11 cellular contexts compared by ENCODE assay signal in genomic region chrX:139826065-139827044, GRCh38.
DNase-seq lines count a peak whose midpoint lies in the region; TF ChIP-seq lines count a peak whose summit lies in the region.
"Had no signal": no experiment of that assay in that cellular context is flagged by ENCODE, and none has a peak within 500 bp of the region (broad histone marks: within the 10 kb centered on the region; RNA-seq: fewer than 3 reads in every experiment).

No MANE protein-coding gene starts in this region.

- in situ Hi-C loops in G401 (cut with HindIII; ENCODE audit: low sequenced_read_pairs) = no loop called here

- peaks cover 15 to 16% of the 10 kb centered on the region in 2 donors for H3K36me3 Mint-ChIP-seq in CD4-positive, alpha-beta memory T cell
- H3K36me3 Mint-ChIP-seq in Calu3 (ENCODE audit: insufficient read depth, unreplicated experiment) = no peaks in the 10 kb centered on the region

- H3K27ac ChIP-seq in osteoblast (ENCODE audit: low read depth, low read length) = peak overlapping the region; percentile 63
- H3K27ac ChIP-seq in CD4-positive, alpha-beta memory T cell (ENCODE audit: low read depth, low read length) = no peak overlapping the region
- H3K27ac ChIP-seq: testis had no signal

- H3K27me3 ChIP-seq in osteoblast (ENCODE audit: insufficient read depth, low read length) = no peaks in the 10 kb centered on the region
- H3K27me3 ChIP-seq in CD4-positive, alpha-beta memory T cell (ENCODE audit: insufficient read depth, low read length) = no peaks in the 10 kb centered on the region
- H3K27me3 ChIP-seq: testis had no signal

- H3K79me2 ChIP-seq in osteoblast (ENCODE audit: insufficient read depth, low read length) = peaks cover 37% of the 10 kb centered on the region

- intact Hi-C loops in CD4-positive, alpha-beta memory T cell (cut with micrococcal nuclease) = no loop called here
- intact Hi-C loops in Calu3 (cut with micrococcal nuclease; ENCODE audit: unreplicated experiment) = loop anchor here (5.0 kb wide), 2 partner anchors 66 to 106 kb away; partner anchors contain the start of gene ATP11C

- no peaks in the 10 kb centered on the region for H4K20me1 ChIP-seq in osteoblast (ENCODE audit: insufficient read depth, low read length)

- H3K4me2 ChIP-seq in osteoblast (ENCODE audit: insufficient read depth, low read length) = peak overlapping the region; percentile 50

- peak overlapping the region; percentile 3 for H3K4me3 ChIP-seq in osteoblast (ENCODE audit: insufficient read depth, low read length)
- no peak overlapping the region for H3K4me3 ChIP-seq in CD4-positive, alpha-beta memory T cell (ENCODE audit: low read length in 2 of 2)
- H3K4me3 ChIP-seq: testis had no signal

- H3K4me1 ChIP-seq in osteoblast (ENCODE audit: insufficient read depth, low read length) = peaks cover 47% of the 10 kb centered on the region
- no peaks in the 10 kb centered on the region for H3K4me1 ChIP-seq in CD4-positive, alpha-beta memory T cell (ENCODE audit: insufficient read depth, low read length)
- H3K4me1 ChIP-seq: testis had no signal

- H3K4me3 Mint-ChIP-seq in CD4-positive, alpha-beta memory T cell = no peak overlapping the region
- no peak overlapping the region for H3K4me3 Mint-ChIP-seq in Calu3 (ENCODE audit: low read depth, unreplicated experiment)

- no peaks in the 10 kb centered on the region for H3K9me3 Mint-ChIP-seq in CD4-positive, alpha-beta memory T cell
- H3K9me3 Mint-ChIP-seq in Calu3 (ENCODE audit: low read depth, unreplicated experiment) = no peaks in the 10 kb centered on the region

- H3K27ac Mint-ChIP-seq in CD4-positive, alpha-beta memory T cell = no peak overlapping the region
- H3K27ac Mint-ChIP-seq in Calu3 (ENCODE audit: unreplicated experiment) = no peak overlapping the region

- POLR2A ChIA-PET in CD4-positive, alpha-beta memory T cell (lab: Charles Lee; ENCODE audit: partially characterized antibody) = no interaction called here

- no peaks in the 10 kb centered on the region for H3K9me3 ChIP-seq in osteoblast (ENCODE audit: low read depth, low read length)
- H3K9me3 ChIP-seq in CD4-positive, alpha-beta memory T cell (ENCODE audit: control insufficient read depth in 1 of 2, low read length in 2 of 2) = no peaks in the 10 kb centered on the region
- H3K9me3 ChIP-seq: testis had no signal

- no peaks in the 10 kb centered on the region for H3K36me3 ChIP-seq in osteoblast (ENCODE audit: insufficient read depth, low read length)
- no peaks in the 10 kb centered on the region for H3K36me3 ChIP-seq in CD4-positive, alpha-beta memory T cell (ENCODE audit: insufficient read depth, low read length)

- peaks cover 1 to 6% (median 4%) of the 10 kb centered on the region in 4 donors for H3K4me1 Mint-ChIP-seq in CD4-positive, alpha-beta memory T cell
- H3K4me1 Mint-ChIP-seq in Calu3 (ENCODE audit: low read depth, unreplicated experiment) = peaks cover 22% of the 10 kb centered on the region

- DNase-seq in G401 (ENCODE audit: low spot score) (peak; percentile 42), LHCN-M2 (ENCODE audit: low read depth) (peak; percentile 32), cerebellar cortex (ENCODE audit: low spot score) (peak; percentile 27), osteoblast (ENCODE audit: insufficient read length, low spot score, missing footprints) (peak; percentile 76), T-helper 2 cell (no peak), Calu3 (no peak), NCI-H1417 treated with DMSO at 0.1 percent for 48 hours (lab: John Stamatoyannopoulos, UW) (no peak)
- DNase-seq in CD4-positive, alpha-beta memory T cell = no peak
- DNase-seq: activated naive CD4-positive, alpha-beta T cell treated with anti-CD3 and anti-CD28 coated beads, Interleukin-2, amount 50 U/mL, for 16 hours; MM.1S; testis had no signal

- TF ChIP-seq CTCF in osteoblast (IDR thresholded peaks at IDR 0.05; ENCODE audit: extremely low read depth, low read depth, low read length) = no peak
- TF ChIP-seq CTCF in Calu3 (IDR thresholded peaks at IDR 0.05; ENCODE audit: unreplicated experiment) = no peak

- no TSS peak for BruUV-seq in Calu3 (replicated peaks; lab: Mats Ljungman, UMichigan)

- H2AFZ ChIP-seq in osteoblast (ENCODE audit: low read length) = no peak overlapping the region

- CTCF ChIA-PET in CD4-positive, alpha-beta memory T cell (lab: Charles Lee; ENCODE audit: partially characterized antibody) = no interaction called here
- CTCF ChIA-PET in Calu3 (lab: Charles Lee) = interaction anchor here (0.6 kb wide), 1 partner anchor 65 kb away, joined by 4 read pairs; no protein-coding TSS in a partner anchor

- no peaks in the 10 kb centered on the region for H3K27me3 Mint-ChIP-seq in CD4-positive, alpha-beta memory T cell
- no peaks in the 10 kb centered on the region for H3K27me3 Mint-ChIP-seq in Calu3 (ENCODE audit: unreplicated experiment)

Comparison
In these comparisons a context has a peak if more than half of its experiments do, and no peak if none do; other contexts are left out.
1. DNase-seq: peak in G401 (single experiment), LHCN-M2 (single experiment), cerebellar cortex (single experiment) and osteoblast (single experiment); none in CD4-positive, alpha-beta memory T cell (0 of 5), T-helper 2 cell (0 of 5), Calu3 (single experiment) and NCI-H1417 treated with DMSO at 0.1 percent for 48 hours (single experiment).